8 cellular contexts compared by ENCODE assay signal in genomic region chr7:30322656-30323355, GRCh38. TPM values are rescaled to one million over a fixed set of nuclear protein-coding genes. Genes with fewer than 3 reads are reported as not detected.
DNase-seq lines count a peak whose midpoint lies in the region; ATAC-seq and TF ChIP-seq lines count a peak whose summit lies in the region.

No MANE protein-coding gene starts in this region.

- no peak overlapping the region for H3K4me3 ChIP-seq in BLaER1

- peaks cover 7% of the 10 kb centered on the region for H3K36me3 Mint-ChIP-seq in central memory CD8-positive, alpha-beta T cell (ENCODE audit: insufficient read depth)
- peaks cover 15 to 16% of the 10 kb centered on the region in 2 donors for H3K36me3 Mint-ChIP-seq in stimulated activated naive B cell treated with anti-CD40 and anti-IgM and Interleukin-4, amounts not matched to agents 10 μg/mL and 1 μg/mL and 100 μg/mL, for 72 hours
- peaks cover 3% of the 10 kb centered on the region for H3K36me3 Mint-ChIP-seq in osteocyte (ENCODE audit: unreplicated experiment)

- peak overlapping the region; percentile 99 for H3K27ac Mint-ChIP-seq in central memory CD8-positive, alpha-beta T cell (ENCODE audit: low read depth)
- peak overlapping the region; percentile 97 for H3K27ac Mint-ChIP-seq in stimulated activated naive B cell treated with anti-CD40 and anti-IgM and Interleukin-4, amounts not matched to agents 10 μg/mL and 1 μg/mL and 100 μg/mL, for 72 hours
- H3K27ac Mint-ChIP-seq in osteocyte (ENCODE audit: unreplicated experiment), result no peak overlapping the region

- H3K27ac ChIP-seq in BLaER1, result no peak overlapping the region

- H3K4me1 ChIP-seq in BLaER1, result peaks cover 28% of the 10 kb centered on the region

- peak; percentile 52 for ATAC-seq in GM19438 (IDR thresholded peaks at IDR 0.05; ENCODE audit: low read depth, unreplicated experiment)
- peak; percentile 53 for ATAC-seq in HG03378 (IDR thresholded peaks at IDR 0.05; ENCODE audit: unreplicated experiment)
- ATAC-seq in central memory CD8-positive, alpha-beta T cell (replicated peaks; ENCODE audit: extremely low read depth, poor library complexity, severe bottlenecking), result peak; percentile 58
- ATAC-seq in stimulated activated naive B cell treated with anti-CD40 and anti-IgM and Interleukin-4, amounts not matched to agents 10 μg/mL and 1 μg/mL and 100 μg/mL, for 72 hours (replicated peaks), result peak; percentile 70 to 80

- H3K4me2 ChIP-seq in BLaER1, result peak overlapping the region; percentile 74

- H3K4me1 Mint-ChIP-seq in central memory CD8-positive, alpha-beta T cell, result peaks cover 72% of the 10 kb centered on the region
- peaks cover 46 to 67% of the 10 kb centered on the region in 2 donors for H3K4me1 Mint-ChIP-seq in stimulated activated naive B cell treated with anti-CD40 and anti-IgM and Interleukin-4, amounts not matched to agents 10 μg/mL and 1 μg/mL and 100 μg/mL, for 72 hours
- H3K4me1 Mint-ChIP-seq in osteocyte (ENCODE audit: unreplicated experiment), result peaks cover 17% of the 10 kb centered on the region

- no peak for DNase-seq in central memory CD8-positive, alpha-beta T cell (ENCODE audit: low spot score in 2 of 2)
- DNase-seq in stimulated activated naive B cell treated with anti-CD40 and anti-IgM and Interleukin-4, amounts not matched to agents 10 μg/mL and 1 μg/mL and 100 μg/mL, for 72 hours, result no peak
- no peak for DNase-seq in NCI-H1105 treated with DMSO at 0.1 percent for 48 hours (lab: John Stamatoyannopoulos, UW)
- DNase-seq in activated gamma-delta T cell (lab: John Stamatoyannopoulos, UW), result no peak
- no peak for DNase-seq in osteocyte (ENCODE audit: extremely low spot score, unreplicated experiment)

- H3K4me3 Mint-ChIP-seq in central memory CD8-positive, alpha-beta T cell, result peak overlapping the region; percentile 77
- H3K4me3 Mint-ChIP-seq in stimulated activated naive B cell treated with anti-CD40 and anti-IgM and Interleukin-4, amounts not matched to agents 10 μg/mL and 1 μg/mL and 100 μg/mL, for 72 hours, result peak overlapping the region; percentile 85 to 86
- H3K4me3 Mint-ChIP-seq in osteocyte (ENCODE audit: unreplicated experiment), result no peak overlapping the region

- H3K36me3 ChIP-seq in BLaER1, result peaks cover 22% of the 10 kb centered on the region

- H4K20me1 ChIP-seq in BLaER1, result peaks cover 96% of the 10 kb centered on the region

- H3K27me3 ChIP-seq in BLaER1, result no peaks in the 10 kb centered on the region

- no peaks in the 10 kb centered on the region for H3K9me3 Mint-ChIP-seq in central memory CD8-positive, alpha-beta T cell
- peaks cover 0 to 4% of the 10 kb centered on the region in 2 donors for H3K9me3 Mint-ChIP-seq in stimulated activated naive B cell treated with anti-CD40 and anti-IgM and Interleukin-4, amounts not matched to agents 10 μg/mL and 1 μg/mL and 100 μg/mL, for 72 hours
- H3K9me3 Mint-ChIP-seq in osteocyte (ENCODE audit: unreplicated experiment), result no peaks in the 10 kb centered on the region

- no peaks in the 10 kb centered on the region for H3K27me3 Mint-ChIP-seq in central memory CD8-positive, alpha-beta T cell
- H3K27me3 Mint-ChIP-seq in stimulated activated naive B cell treated with anti-CD40 and anti-IgM and Interleukin-4, amounts not matched to agents 10 μg/mL and 1 μg/mL and 100 μg/mL, for 72 hours, result no peaks in the 10 kb centered on the region
- H3K27me3 Mint-ChIP-seq in osteocyte (ENCODE audit: unreplicated experiment), result no peaks in the 10 kb centered on the region

- peaks cover 5% of the 10 kb centered on the region for H3K9me3 ChIP-seq in BLaER1

- no peak overlapping the region for H3K9ac ChIP-seq in BLaER1

- no peak for TF ChIP-seq CTCF in osteocyte (IDR thresholded peaks at IDR 0.05)

RNA-seq across cellular contexts. Expression of gene ZNRF2, which starts 38.4 kb away (rescaled TPM):
- 6.8 TPM in 2 replicates for total RNA-seq in osteocyte
